ENCODE assay signal across 1 cellular context in the genomic region with DNA sequence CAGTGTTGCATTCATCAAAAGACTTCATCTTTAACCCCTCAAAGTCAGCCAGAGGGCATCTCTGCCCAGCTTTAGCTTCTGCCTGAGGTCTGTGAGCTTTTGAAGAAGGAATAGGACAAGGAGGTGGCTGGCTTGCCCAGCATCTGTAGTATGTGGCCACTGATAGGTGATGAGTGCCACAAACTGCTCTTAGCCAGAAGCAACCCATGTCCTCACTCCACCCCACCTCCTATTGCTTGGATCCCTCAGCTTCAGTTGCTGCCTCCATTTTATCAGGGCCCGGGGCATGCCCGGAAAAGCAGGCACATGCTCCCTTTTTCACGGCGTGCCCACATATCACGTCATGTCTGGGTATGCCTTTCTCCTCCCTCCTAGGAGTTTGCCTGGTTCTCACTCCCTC.
TF ChIP-seq lines count a peak whose summit lies in the region.

No MANE protein-coding gene starts in this region.

TF ChIP-seq in WTC11, 78 proteins besides CTCF, POLR2A, EP300 and RAD21 (continued from another document):
- TF ChIP-seq, protein P1, sequence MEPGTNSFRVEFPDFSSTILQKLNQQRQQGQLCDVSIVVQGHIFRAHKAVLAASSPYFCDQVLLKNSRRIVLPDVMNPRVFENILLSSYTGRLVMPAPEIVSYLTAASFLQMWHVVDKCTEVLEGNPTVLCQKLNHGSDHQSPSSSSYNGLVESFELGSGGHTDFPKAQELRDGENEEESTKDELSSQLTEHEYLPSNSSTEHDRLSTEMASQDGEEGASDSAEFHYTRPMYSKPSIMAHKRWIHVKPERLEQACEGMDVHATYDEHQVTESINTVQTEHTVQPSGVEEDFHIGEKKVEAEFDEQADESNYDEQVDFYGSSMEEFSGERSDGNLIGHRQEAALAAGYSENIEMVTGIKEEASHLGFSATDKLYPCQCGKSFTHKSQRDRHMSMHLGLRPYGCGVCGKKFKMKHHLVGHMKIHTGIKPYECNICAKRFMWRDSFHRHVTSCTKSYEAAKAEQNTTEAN (CRISPR knock-in tag; IDR thresholded peaks at IDR 0.05) = no peak
- TF ChIP-seq, protein P2, sequence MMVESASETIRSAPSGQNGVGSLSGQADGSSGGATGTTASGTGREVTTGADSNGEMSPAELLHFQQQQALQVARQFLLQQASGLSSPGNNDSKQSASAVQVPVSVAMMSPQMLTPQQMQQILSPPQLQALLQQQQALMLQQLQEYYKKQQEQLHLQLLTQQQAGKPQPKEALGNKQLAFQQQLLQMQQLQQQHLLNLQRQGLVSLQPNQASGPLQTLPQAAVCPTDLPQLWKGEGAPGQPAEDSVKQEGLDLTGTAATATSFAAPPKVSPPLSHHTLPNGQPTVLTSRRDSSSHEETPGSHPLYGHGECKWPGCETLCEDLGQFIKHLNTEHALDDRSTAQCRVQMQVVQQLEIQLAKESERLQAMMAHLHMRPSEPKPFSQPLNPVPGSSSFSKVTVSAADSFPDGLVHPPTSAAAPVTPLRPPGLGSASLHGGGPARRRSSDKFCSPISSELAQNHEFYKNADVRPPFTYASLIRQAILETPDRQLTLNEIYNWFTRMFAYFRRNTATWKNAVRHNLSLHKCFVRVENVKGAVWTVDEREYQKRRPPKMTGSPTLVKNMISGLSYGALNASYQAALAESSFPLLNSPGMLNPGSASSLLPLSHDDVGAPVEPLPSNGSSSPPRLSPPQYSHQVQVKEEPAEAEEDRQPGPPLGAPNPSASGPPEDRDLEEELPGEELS (CRISPR knock-in tag; IDR thresholded peaks at IDR 0.05) = no peak
- no peak for TF ChIP-seq ZNF317 (CRISPR knock-in tag; IDR thresholded peaks at IDR 0.05; ENCODE audit: borderline replicate concordance, low read depth)
